Comparison of ENCODE assay signal across 8 cellular contexts in the genomic region with DNA sequence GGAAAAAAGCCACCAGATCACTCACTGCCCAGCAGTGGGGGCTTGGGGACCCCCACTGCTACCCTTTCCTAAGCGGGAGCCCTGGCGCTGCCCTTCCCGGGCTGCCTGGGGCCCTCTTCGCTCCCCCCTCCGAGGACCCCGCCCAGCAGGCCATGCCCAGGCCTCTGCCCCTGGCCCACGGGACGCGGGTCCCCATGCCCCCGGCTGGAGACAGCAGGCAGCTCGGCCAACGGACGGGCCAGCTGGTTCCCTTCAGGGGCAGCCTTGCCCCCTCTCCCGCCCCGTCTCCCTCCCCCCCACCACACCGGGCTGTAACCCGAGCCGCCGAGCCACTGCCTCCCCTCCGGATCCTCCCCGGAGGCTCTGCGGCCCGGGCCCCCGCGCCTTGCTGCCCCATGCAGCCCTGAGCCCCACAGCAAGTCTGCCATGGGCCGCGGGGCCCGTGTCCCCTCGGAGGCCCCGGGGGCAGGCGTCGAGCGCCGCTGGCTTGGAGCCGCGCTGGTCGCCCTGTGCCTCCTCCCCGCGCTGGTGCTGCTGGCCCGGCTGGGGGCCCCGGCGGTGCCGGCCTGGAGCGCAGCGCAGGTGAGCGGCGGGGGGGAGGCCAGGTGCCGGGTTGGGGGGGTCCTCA. TPM values are rescaled to one million over a fixed set of nuclear protein-coding genes. Genes with fewer than 3 reads are reported as not detected.
DNase-seq lines count a peak whose midpoint lies in the region; ATAC-seq and TF ChIP-seq lines count a peak whose summit lies in the region.

A gene (plus strand): TSS at position 381 of the 628 bp plus-strand sequence. CDS start 46 bp downstream, at position 427.

- POLR2A ChIA-PET in A673 (lab: Charles Lee; ENCODE audit: low non-redundant PET) = interaction anchor here (0.6 kb wide), 1 partner anchor 16 kb away, joined by 4 read pairs; no protein-coding TSS in a partner anchor

- ATAC-seq in GM19351 (IDR thresholded peaks at IDR 0.05; ENCODE audit: unreplicated experiment) = no peak

- H3K4me3 ChIP-seq in adrenal gland (peak within 1 kb of the TSS in 1 of 4 donors; percentile 22), suprapubic skin (peak within 1 kb of the TSS; percentile 33), A673 (ENCODE audit: low read depth, low read length, poor library complexity, severe bottlenecking) (no peak within 1 kb of the TSS)

- H3K36me3 ChIP-seq in adrenal gland (replicated peaks in 1 of 2) = peaks cover 0 to 16% of the 10 kb centered on the region in 2 donors
- H3K36me3 ChIP-seq in suprapubic skin = peaks cover 11% of the 10 kb centered on the region
- no peaks in the 10 kb centered on the region for H3K36me3 ChIP-seq in A673 (ENCODE audit: insufficient read depth, low read length, poor library complexity, severe bottlenecking)

- no peak for TF ChIP-seq EP300 in suprapubic skin (IDR thresholded peaks at IDR 0.05)

- no peaks in the 10 kb centered on the region for H3K9me3 ChIP-seq in adrenal gland (replicated peaks in 1 of 3)
- H3K9me3 ChIP-seq in suprapubic skin = no peaks in the 10 kb centered on the region
- no peaks in the 10 kb centered on the region for H3K9me3 ChIP-seq in A673 (ENCODE audit: low read depth, low read length, poor library complexity, severe bottlenecking)

- WGBS in adrenal gland, 4 donors = 3 to 6% (median 4%) methylated on average over 13 to 47 of the region's 48 CpGs; no CpG with 5 or more reads in 1 of the 4 donors
- 0% methylated on average over 2 of the region's 48 CpGs for WGBS in suprapubic skin

- intact Hi-C loops in adrenal gland (cut with DNase I) (no loop called here), A673 (cut with micrococcal nuclease; ENCODE audit: unreplicated experiment) (no loop called here)

- no peak for TF ChIP-seq CTCF in adrenal gland (IDR thresholded peaks at IDR 0.05)
- TF ChIP-seq CTCF in suprapubic skin (IDR thresholded peaks at IDR 0.05) = no peak
- no peak for TF ChIP-seq CTCF in A673 (conservative IDR thresholded peaks at IDR 0.05; ENCODE audit: low read depth, low read length)

- DNase-seq in NCI-H748 (lab: John Stamatoyannopoulos, UW; ENCODE audit: unreplicated experiment) (peak; percentile 37), NCI-H748 treated with DMSO at 0.1 percent for 48 hours (lab: John Stamatoyannopoulos, UW) (no peak), adrenal gland (peak in 2 of 7 donors; percentile 8 to 18), left kidney (ENCODE audit: low read depth, low spot score) (peak; percentile 93), suprapubic skin (ENCODE audit: low spot score in 2 of 2) (peak in 1 of 2 donors; percentile 73), A673 (ENCODE audit: low spot score) (no peak)
- DNase-seq in activated CD4-positive, CD25-positive, alpha-beta regulatory T cell treated with anti-CD3 and anti-CD28 coated beads, Interleukin-2, amount 50 U/mL, for 72 hours = no peak

- CTCF ChIA-PET in A673 (lab: Charles Lee) = no interaction called here

- peak within 1 kb of the TSS in 4 of 5 donors; percentile 10 to 85 (median 49) for H3K27ac ChIP-seq in adrenal gland
- peak within 1 kb of the TSS; percentile 57 for H3K27ac ChIP-seq in suprapubic skin
- no peak within 1 kb of the TSS for H3K27ac ChIP-seq in A673 (ENCODE audit: low read depth, low read length, poor library complexity, severe bottlenecking)

- H3K4me1 ChIP-seq in adrenal gland (replicated peaks in 1 of 2) = peaks cover 0 to 5% of the 10 kb centered on the region in 2 donors
- peaks cover 51% of the 10 kb centered on the region for H3K4me1 ChIP-seq in suprapubic skin
- peaks cover 11% of the 10 kb centered on the region for H3K4me1 ChIP-seq in A673 (ENCODE audit: insufficient read depth, low read length, poor library complexity, severe bottlenecking)

- H3K27me3 ChIP-seq in adrenal gland (peaks cover 7% of the 10 kb centered on the region), suprapubic skin (peaks cover 30% of the 10 kb centered on the region), A673 (replicated peaks; ENCODE audit: insufficient read depth, low read depth, low read length, poor library complexity) (peaks cover 18% of the 10 kb centered on the region)

- no peak for TF ChIP-seq POLR2A in adrenal gland (IDR thresholded peaks at IDR 0.05)
- no peak for TF ChIP-seq POLR2A in suprapubic skin (IDR thresholded peaks at IDR 0.05)

- BruUV-seq in A673 (replicated peaks; lab: Mats Ljungman, UMichigan) = no TSS peak

RNA-seq across cellular contexts. Expression of the gene that starts here (rescaled TPM):
- total RNA-seq in adrenal gland (10 to 100 TPM in 3 of 8 donors, 1 to 10 TPM in 5; 1.6 to 21.5 (median 8.8) TPM), suprapubic skin (1 to 10 TPM; 1.7 to 3.1 (median 2.9) TPM), A673 (2021) (0.55 and 0.67 TPM in 2 replicates)
- 10 to 100 TPM in 1 of 3 donors, 1 to 10 TPM in 1, not detected in 1; 9.8 to 28.0 TPM for polyA plus RNA-seq in adrenal gland

Comparison
In these comparisons a context has a peak if more than half of its experiments do, and no peak if none do; other contexts are left out.
1. DNase-seq: peak in NCI-H748 (single experiment) and left kidney (single experiment); none in NCI-H748 treated with DMSO at 0.1 percent for 48 hours (single experiment), activated CD4-positive, CD25-positive, alpha-beta regulatory T cell treated with anti-CD3 and anti-CD28 coated beads, Interleukin-2, amount 50 U/mL, for 72 hours (single experiment) and A673 (single experiment).